Comparison of ENCODE assay signal across 21 cellular contexts in genomic region chr7:8015095-8015745, GRCh38. TPM values are rescaled to one million over a fixed set of nuclear protein-coding genes. Genes with fewer than 3 reads are reported as not detected.
DNase-seq lines count a peak whose midpoint lies in the region; ATAC-seq and TF ChIP-seq lines count a peak whose summit lies in the region.
"Had no signal": no experiment of that assay in that cellular context is flagged by ENCODE, and none has a peak within 500 bp of the region (broad histone marks: within the 10 kb centered on the region; RNA-seq: fewer than 3 reads in every experiment).

No MANE protein-coding gene starts in this region.

- H3K9me3 ChIP-seq in Loucy (ENCODE audit: insufficient read depth, low read depth, low read length) (no peaks in the 10 kb centered on the region), neutrophil (no peaks in the 10 kb centered on the region), right lobe of liver (no peaks in the 10 kb centered on the region)
- H3K9me3 ChIP-seq: HAP-1, pancreas, upper lobe of left lung had no signal

- H3K4me1 Mint-ChIP-seq in activated CD4-positive, alpha-beta T cell treated with anti-CD3 and anti-CD28 coated beads for 36 hours, result peaks cover 46% of the 10 kb centered on the region
- peaks cover 35% of the 10 kb centered on the region for H3K4me1 Mint-ChIP-seq in activated naive CD8-positive, alpha-beta T cell treated with anti-CD3 and anti-CD28 coated beads, Interleukin-2, amount 50 U/mL, for 24 hours

- H3F3A ChIP-seq in Loucy (ENCODE audit: low read depth), result peaks cover 6% of the 10 kb centered on the region; the same call in 1 of the 2 replicates

- TF ChIP-seq CTCF in Loucy (conservative IDR thresholded peaks at IDR 0.05; ENCODE audit: low read length) (no peak), neutrophil (IDR thresholded peaks at IDR 0.05) (no peak), right lobe of liver (IDR thresholded peaks at IDR 0.05) (no peak)

- DNase-seq in activated CD4-positive, alpha-beta T cell treated with anti-CD3 and anti-CD28 coated beads for 36 hours, result no peak
- DNase-seq in activated CD4-positive, alpha-beta T cell treated with anti-CD3 and anti-CD28 coated beads, Interleukin-2, amount 50 U/mL, for 1 hour, result no peak
- no peak for DNase-seq in activated naive CD8-positive, alpha-beta T cell treated with anti-CD3 and anti-CD28 coated beads, Interleukin-2, amount 50 U/mL, for 24 hours
- no peak for DNase-seq in Ammon's horn (ENCODE audit: low spot score)
- DNase-seq in right lobe of liver, result no peak
- DNase-seq in NK-92 (lab: John Stamatoyannopoulos, UW; ENCODE audit: unreplicated experiment), result no peak
- DNase-seq: 8988T; activated gamma-delta T cell; C1 segment of cervical spinal cord; hippocampal formation; Kasumi-1; NCI-H1105; NCI-H510A; pancreas; stimulated activated CD4-positive, alpha-beta T cell treated with anti-CD3 and anti-CD28 coated beads, Interleukin-2, amount 100 ng/mL, for 24 hours had no signal

- peaks cover 36% of the 10 kb centered on the region for H4K20me1 ChIP-seq in Loucy (ENCODE audit: insufficient read depth, low read length, poor library complexity, severe bottlenecking)

- H3K27ac Mint-ChIP-seq in activated CD4-positive, alpha-beta T cell treated with anti-CD3 and anti-CD28 coated beads for 36 hours, result peak overlapping the region; percentile 2
- peak overlapping the region; percentile 57 for H3K27ac Mint-ChIP-seq in activated naive CD8-positive, alpha-beta T cell treated with anti-CD3 and anti-CD28 coated beads, Interleukin-2, amount 50 U/mL, for 24 hours
- H3K27ac Mint-ChIP-seq: brain had no signal

- 78% methylated on average over 1 of the region's 1 CpG for WGBS in right lobe of liver (ENCODE audit: insufficient coverage, low coverage, low lambda C conversion rate, missing lambda C conversion rate)

- H3K27me3 Mint-ChIP-seq in activated CD4-positive, alpha-beta T cell treated with anti-CD3 and anti-CD28 coated beads for 36 hours, result no peaks in the 10 kb centered on the region
- no peaks in the 10 kb centered on the region for H3K27me3 Mint-ChIP-seq in activated naive CD8-positive, alpha-beta T cell treated with anti-CD3 and anti-CD28 coated beads, Interleukin-2, amount 50 U/mL, for 24 hours
- H3K27me3 Mint-ChIP-seq: brain had no signal

- peaks cover 6% of the 10 kb centered on the region for H3K36me3 Mint-ChIP-seq in activated CD4-positive, alpha-beta T cell treated with anti-CD3 and anti-CD28 coated beads for 36 hours (ENCODE audit: low read depth)
- H3K36me3 Mint-ChIP-seq in activated naive CD8-positive, alpha-beta T cell treated with anti-CD3 and anti-CD28 coated beads, Interleukin-2, amount 50 U/mL, for 24 hours (ENCODE audit: low read depth), result peaks cover 4% of the 10 kb centered on the region

- H3K36me3 ChIP-seq in Loucy (ENCODE audit: insufficient read depth, low read length), result peaks cover 54% of the 10 kb centered on the region
- no peaks in the 10 kb centered on the region for H3K36me3 ChIP-seq in neutrophil
- H3K36me3 ChIP-seq in right lobe of liver, result no peaks in the 10 kb centered on the region
- H3K36me3 ChIP-seq: HAP-1, pancreas, upper lobe of left lung had no signal

- H3K9me3 Mint-ChIP-seq in activated CD4-positive, alpha-beta T cell treated with anti-CD3 and anti-CD28 coated beads for 36 hours (ENCODE audit: low read depth), result no peaks in the 10 kb centered on the region
- no peaks in the 10 kb centered on the region for H3K9me3 Mint-ChIP-seq in activated naive CD8-positive, alpha-beta T cell treated with anti-CD3 and anti-CD28 coated beads, Interleukin-2, amount 50 U/mL, for 24 hours

- CTCF ChIA-PET in activated CD4-positive, alpha-beta T cell treated with anti-CD3 and anti-CD28 coated beads for 36 hours (lab: Charles Lee), result interaction anchor here (1.3 kb wide), 1 partner anchor 45 kb away, joined by 4 read pairs; no protein-coding TSS in a partner anchor

- no peaks in the 10 kb centered on the region for H3K9me2 ChIP-seq in Loucy (replicated peaks; ENCODE audit: low read depth, low read length)

- H3K4me3 Mint-ChIP-seq in activated CD4-positive, alpha-beta T cell treated with anti-CD3 and anti-CD28 coated beads for 36 hours, result no peak overlapping the region
- H3K4me3 Mint-ChIP-seq in activated naive CD8-positive, alpha-beta T cell treated with anti-CD3 and anti-CD28 coated beads, Interleukin-2, amount 50 U/mL, for 24 hours, result peak overlapping the region; percentile 17
- H3K4me3 Mint-ChIP-seq: brain had no signal

- peak overlapping the region; percentile 85 for H3K27ac ChIP-seq in neutrophil
- no peak overlapping the region for H3K27ac ChIP-seq in right lobe of liver
- H3K27ac ChIP-seq: pancreas, RWPE1 had no signal

- no peak for TF ChIP-seq POLR2A in right lobe of liver (IDR thresholded peaks at IDR 0.05)

- H3K4me2 ChIP-seq in Loucy (ENCODE audit: low read depth, low read length, poor library complexity, severe bottlenecking), result peak overlapping the region; percentile 61

- H3K27me3 ChIP-seq in Loucy (ENCODE audit: insufficient read depth, low read length, poor library complexity, severe bottlenecking), result no peaks in the 10 kb centered on the region
- H3K27me3 ChIP-seq in neutrophil, result no peaks in the 10 kb centered on the region
- H3K27me3 ChIP-seq in right lobe of liver, result no peaks in the 10 kb centered on the region
- H3K27me3 ChIP-seq: pancreas, upper lobe of left lung had no signal

- peak; percentile 89 for ATAC-seq in activated CD4-positive, alpha-beta T cell treated with anti-CD3 and anti-CD28 coated beads for 36 hours
- ATAC-seq in activated naive CD8-positive, alpha-beta T cell treated with anti-CD3 and anti-CD28 coated beads, Interleukin-2, amount 50 U/mL, for 24 hours, result peak; percentile 84
- ATAC-seq in right lobe of liver, result no peak

- no peak overlapping the region for H2AFZ ChIP-seq in Loucy (ENCODE audit: low read length)

- H3K4me1 ChIP-seq in Loucy (ENCODE audit: insufficient read depth, low read length, poor library complexity, severe bottlenecking) (peaks cover 29% of the 10 kb centered on the region), neutrophil (ENCODE audit: control insufficient read depth in 1 of 2, insufficient read depth in 1 of 2, low read depth in 1 of 2, low read length in 1 of 2) (peaks cover 20 to 24% of the 10 kb centered on the region in 2 experiments), right lobe of liver (no peaks in the 10 kb centered on the region)

- H3K4me3 ChIP-seq in Loucy (ENCODE audit: low read length, poor library complexity, severe bottlenecking) (peak overlapping the region; percentile 54), neutrophil (ENCODE audit: low read depth in 1 of 2, low read length in 1 of 2) (peak overlapping the region in 1 of 2 experiments; percentile 5), right lobe of liver (no peak overlapping the region)
- H3K4me3 ChIP-seq: HAP-1, pancreas, upper lobe of left lung had no signal

- H3K79me2 ChIP-seq in Loucy (ENCODE audit: insufficient read depth, low read length), result peaks cover 72% of the 10 kb centered on the region

- peak overlapping the region; percentile 41 for H3K9ac ChIP-seq in Loucy (ENCODE audit: low read depth, low read length, poor library complexity, severe bottlenecking)

- POLR2A ChIA-PET in activated CD4-positive, alpha-beta T cell treated with anti-CD3 and anti-CD28 coated beads for 36 hours (lab: Charles Lee), result interaction anchor here (0.5 to 1.0 kb wide), 2 partner anchors 45 to 193 kb away, joined by 3 read pairs; no protein-coding TSS in a partner anchor

- intact Hi-C loops in activated CD4-positive, alpha-beta T cell treated with anti-CD3 and anti-CD28 coated beads for 36 hours (cut with DNase I, micrococcal nuclease), result loop anchor here (2.0 kb wide), 2 partner anchors 42 to 46 kb away; partner anchors contain the start of gene GLCCI1 (in 1 of the 2)
- intact Hi-C loops in right lobe of liver (cut with DNase I), result no loop called here

RNA-seq across cellular contexts. Expression of gene GLCCI1, which starts 46.6 kb away (rescaled TPM):
- 10 to 100 TPM; 12.3 to 15.1 TPM for total RNA-seq in activated CD4-positive, alpha-beta T cell treated with anti-CD3 and anti-CD28 coated beads for 36 hours
- 10 to 100 TPM in 1 of 6 experiments, 1 to 10 TPM in 5; 2.4 to 11.1 (median 5.0) TPM for total RNA-seq in right lobe of liver

Comparison
In these comparisons a context has a peak if more than half of its experiments do, and no peak if none do; other contexts are left out.
1. ATAC-seq: peak in activated CD4-positive, alpha-beta T cell treated with anti-CD3 and anti-CD28 coated beads for 36 hours (single experiment) and activated naive CD8-positive, alpha-beta T cell treated with anti-CD3 and anti-CD28 coated beads, Interleukin-2, amount 50 U/mL, for 24 hours (single experiment); none in right lobe of liver (0 of 4).
2. intact Hi-C loops: an anchor here in activated CD4-positive, alpha-beta T cell treated with anti-CD3 and anti-CD28 coated beads for 36 hours (2.0 kb wide); none called in right lobe of liver.